Comparison of ENCODE assay signal across 10 cellular contexts in the genomic region with DNA sequence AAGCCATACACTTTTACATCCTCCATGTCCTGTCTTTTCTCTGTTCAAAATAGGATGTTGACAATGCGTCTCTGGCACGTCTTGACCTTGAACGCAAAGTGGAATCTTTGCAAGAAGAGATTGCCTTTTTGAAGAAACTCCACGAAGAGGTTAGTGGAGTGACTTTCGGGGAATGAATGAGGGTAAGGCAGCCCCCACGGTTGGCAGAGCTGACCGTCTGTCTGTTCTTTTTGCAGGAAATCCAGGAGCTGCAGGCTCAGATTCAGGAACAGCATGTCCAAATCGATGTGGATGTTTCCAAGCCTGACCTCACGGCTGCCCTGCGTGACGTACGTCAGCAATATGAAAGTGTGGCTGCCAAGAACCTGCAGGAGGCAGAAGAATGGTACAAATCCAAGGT. TPM values are rescaled to one million over a fixed set of nuclear protein-coding genes. Genes with fewer than 3 reads are reported as not detected.
DNase-seq lines count a peak whose midpoint lies in the region; ATAC-seq and TF ChIP-seq lines count a peak whose summit lies in the region.
"Had no signal": no experiment of that assay in that cellular context is flagged by ENCODE, and none has a peak within 500 bp of the region (broad histone marks: within the 10 kb centered on the region; RNA-seq: fewer than 3 reads in every experiment).

No MANE protein-coding gene starts in this region.

- 41 to 59% (median 54%) methylated on average over 12 of the region's 12 CpGs for WGBS in heart left ventricle, 4 donors

- H3K4me1 ChIP-seq in heart left ventricle (peaks cover 0 to 71% (median 44%) of the 10 kb centered on the region in 12 donors), mucosa of rectum (ENCODE audit: control insufficient read depth in 2 of 2, insufficient read depth in 2 of 2, low read length in 2 of 2) (peaks cover 17 to 31% of the 10 kb centered on the region in 2 donors), vagina (peaks cover 56% of the 10 kb centered on the region), BE2C (no peaks in the 10 kb centered on the region; the same call in 1 of the 2 replicates)

- H3K27ac ChIP-seq in heart left ventricle = peak overlapping the region in 8 of 12 donors; percentile 10 to 99 (median 36)
- H3K27ac ChIP-seq in mucosa of rectum (ENCODE audit: low read depth in 2 of 2, low read length in 2 of 2) = peak overlapping the region in 1 of 2 donors; percentile 41
- H3K27ac ChIP-seq in vagina = peak overlapping the region; percentile 67

- H3K9me3 ChIP-seq in heart left ventricle (no peaks in the 10 kb centered on the region), mucosa of rectum (ENCODE audit: control insufficient read depth in 2 of 2, low read length in 2 of 2) (no peaks in the 10 kb centered on the region), vagina (no peaks in the 10 kb centered on the region), BE2C (no peaks in the 10 kb centered on the region; the same call in 1 of the 2 replicates)

- TF ChIP-seq POLR2A in heart left ventricle (IDR thresholded peaks at IDR 0.05) (no peak), vagina (IDR thresholded peaks at IDR 0.05) (no peak)

- DNase-seq in heart left ventricle (peak in 1 of 5 donors; percentile 45), Right ventricle myocardium inferior (ENCODE audit: missing footprints) (no peak), choroid plexus epithelial cell (ENCODE audit: low read depth) (peak; percentile 75), vagina (ENCODE audit: extremely low spot score in 2 of 2) (no peak), BE2C (no peak), NCI-H1694 (lab: John Stamatoyannopoulos, UW) (no peak)
- DNase-seq: activated CD4-positive, alpha-beta T cell treated with anti-CD3 and anti-CD28 coated beads for 4 hours; stimulated activated CD4-positive, alpha-beta T cell treated with anti-CD3 and anti-CD28 coated beads, Interleukin-2, amount 100 ng/mL, for 24 hours had no signal

- TF ChIP-seq CTCF in heart left ventricle (IDR thresholded peaks at IDR 0.05) = no peak
- peak; percentile 19 for TF ChIP-seq CTCF in choroid plexus epithelial cell (conservative IDR thresholded peaks at IDR 0.05; ENCODE audit: low read depth, low read length)
- no peak for TF ChIP-seq CTCF in vagina (IDR thresholded peaks at IDR 0.05)
- TF ChIP-seq CTCF in BE2C (IDR thresholded peaks at IDR 0.05; ENCODE audit: low read depth, low read length) = no peak

- peaks cover 0 to 87% (median 76%) of the 10 kb centered on the region in 9 donors for H3K36me3 ChIP-seq in heart left ventricle
- peaks cover 22 to 44% of the 10 kb centered on the region in 2 donors for H3K36me3 ChIP-seq in mucosa of rectum (ENCODE audit: control insufficient read depth in 2 of 2, insufficient read depth in 2 of 2, low read length in 2 of 2)
- peaks cover 3 to 61% of the 10 kb centered on the region in 2 donors for H3K36me3 ChIP-seq in vagina
- H3K36me3 ChIP-seq in BE2C = peaks cover 3% of the 10 kb centered on the region; the same call in 1 of the 2 replicates

- no peak for ATAC-seq in heart left ventricle
- no peak for ATAC-seq in Right ventricle myocardium inferior
- no peak for ATAC-seq in GM21825 (IDR thresholded peaks at IDR 0.05; ENCODE audit: unreplicated experiment)

- peaks cover 0 to 15% (median 0%) of the 10 kb centered on the region in 9 donors for H3K27me3 ChIP-seq in heart left ventricle
- peaks cover 0 to 2% of the 10 kb centered on the region in 2 donors for H3K27me3 ChIP-seq in mucosa of rectum (ENCODE audit: control insufficient read depth in 2 of 2, insufficient read depth in 2 of 2, low read length in 2 of 2)
- no peaks in the 10 kb centered on the region for H3K27me3 ChIP-seq in vagina
- peaks cover 15% of the 10 kb centered on the region for H3K27me3 ChIP-seq in BE2C

- H3K4me3 ChIP-seq in heart left ventricle = peak overlapping the region in 9 of 12 donors; percentile 64 to 99 (median 90)
- H3K4me3 ChIP-seq in choroid plexus epithelial cell (ENCODE audit: low read depth, low read length) = peak overlapping the region; percentile 31
- H3K4me3 ChIP-seq in mucosa of rectum (ENCODE audit: low read length in 2 of 2) = peak overlapping the region; percentile 20 to 23
- H3K4me3 ChIP-seq in vagina = peak overlapping the region; percentile 27 to 80
- no peak overlapping the region for H3K4me3 ChIP-seq in BE2C (ENCODE audit: low read depth, low read length)

- intact Hi-C loops in heart left ventricle (cut with DNase I) (loop anchor here in 3 of 10 donors (5.0 to 10.0 kb wide), 3 partner anchors 226 to 239 kb away; no protein-coding TSS in a partner anchor), Right ventricle myocardium inferior (cut with DNase I) (loop anchor here (5.0 kb wide), 1 partner anchor 226 kb away; no protein-coding TSS in a partner anchor), vagina (cut with DNase I) (loop anchor here (5.0 kb wide), 1 partner anchor 231 kb away; no protein-coding TSS in a partner anchor)

- H3K9ac ChIP-seq in mucosa of rectum (ENCODE audit: low read depth in 1 of 2, low read length in 2 of 2) = peak overlapping the region in 1 of 2 donors; percentile 23

RNA-seq across cellular contexts. Expression of a gene that starts 5.5 kb away (rescaled TPM):
- total RNA-seq in heart left ventricle = 1,000 to 10,000 TPM in 1 of 9 donors, 100 to 1,000 TPM in 8; 249 to 1,163 (median 387) TPM
- 100 to 1,000 TPM; 267 to 456 TPM for polyA plus RNA-seq in heart left ventricle
- 447 TPM for total RNA-seq in Right ventricle myocardium inferior
- 2,692 TPM for total RNA-seq in vagina
- polyA plus RNA-seq in BE2C (2012; ENCODE audit: insufficient read depth, insufficient read length, low read depth) = 149 TPM

RNA-seq across cellular contexts. Expression of a gene that starts 32.1 kb away (rescaled TPM):
- total RNA-seq in heart left ventricle (1 to 10 TPM; 2.7 to 6.0 (median 4.6) TPM), Right ventricle myocardium inferior (4.5 TPM), vagina (6.1 TPM)
- polyA plus RNA-seq in heart left ventricle = 1 to 10 TPM; 1.8 to 3.0 TPM
- polyA plus RNA-seq in BE2C (2012; ENCODE audit: insufficient read depth, insufficient read length, low read depth) = 3.5 TPM
